In genomic region chr3:149812165-149812605, GRCh38 we compare ENCODE assay signal across 9 cellular contexts. TPM values are rescaled to one million over a fixed set of nuclear protein-coding genes. Genes with fewer than 3 reads are reported as not detected.
DNase-seq lines count a peak whose midpoint lies in the region; ATAC-seq, FAIRE-seq and TF ChIP-seq lines count a peak whose summit lies in the region.
"Had no signal": no experiment of that assay in that cellular context is flagged by ENCODE, and none has a peak within 500 bp of the region (broad histone marks: within the 10 kb centered on the region; RNA-seq: fewer than 3 reads in every experiment).

No MANE protein-coding gene starts in this region.

- H3K9me3 Mint-ChIP-seq in activated CD4-positive, alpha-beta T cell treated with anti-CD3 and anti-CD28 coated beads, Interleukin-2, amount 10 ng/mL, durations not matched to agents 24 days and 14 days, result no peaks in the 10 kb centered on the region

- H3K27me3 ChIP-seq in adrenal gland, result no peaks in the 10 kb centered on the region
- no peaks in the 10 kb centered on the region for H3K27me3 ChIP-seq in right lobe of liver
- H3K27me3 ChIP-seq in thymus (ENCODE audit: control insufficient read depth, insufficient read depth), result no peaks in the 10 kb centered on the region

- H3K27ac ChIP-seq in adrenal gland, result peak overlapping the region; percentile 95 to 100 (median 99)
- H3K27ac ChIP-seq in right lobe of liver, result peak overlapping the region; percentile 96 to 98 (median 97)
- H3K27ac ChIP-seq in thymus (ENCODE audit: low read depth), result peak overlapping the region; percentile 96

- H3K4me1 ChIP-seq in adrenal gland (replicated peaks in 1 of 2), result peaks cover 16 to 43% of the 10 kb centered on the region in 2 donors
- peaks cover 0 to 22% (median 8%) of the 10 kb centered on the region in 4 donors for H3K4me1 ChIP-seq in right lobe of liver
- H3K4me1 ChIP-seq in thymus (ENCODE audit: control insufficient read depth, insufficient read depth, low read length), result peaks cover 6% of the 10 kb centered on the region

- H3K36me3 ChIP-seq in adrenal gland (replicated peaks in 1 of 2) (no peaks in the 10 kb centered on the region), right lobe of liver (no peaks in the 10 kb centered on the region), thymus (ENCODE audit: control insufficient read depth, insufficient read depth) (no peaks in the 10 kb centered on the region)

- peaks cover 13% of the 10 kb centered on the region for H3K27me3 Mint-ChIP-seq in activated CD4-positive, alpha-beta T cell treated with anti-CD3 and anti-CD28 coated beads, Interleukin-2, amount 10 ng/mL, durations not matched to agents 24 days and 14 days

- H3K4me3 ChIP-seq in adrenal gland (peak overlapping the region in 3 of 4 donors; percentile 74 to 78 (median 77)), right lobe of liver (peak overlapping the region; percentile 59 to 80 (median 79)), thymus (ENCODE audit: low read length) (peak overlapping the region; percentile 75)

- no peak for FAIRE-seq in H54 (lab: Jason Lieb, UNC)
- no peak for FAIRE-seq in GM12892 (lab: Jason Lieb, UNC)

- 16 to 39% (median 28%) methylated on average over 4 to 13 of the region's 13 CpGs for whole genome bisulfite sequencing in adrenal gland, 4 donors
- WGBS in right lobe of liver (ENCODE audit: insufficient coverage, low coverage, low lambda C conversion rate, missing lambda C conversion rate), result 11% methylated on average over 13 of the region's 13 CpGs
- 54% methylated on average over 13 of the region's 13 CpGs for WGBS in thymus

- intact Hi-C loops in activated CD4-positive, alpha-beta T cell treated with anti-CD3 and anti-CD28 coated beads, Interleukin-2, amount 10 ng/mL, durations not matched to agents 24 days and 14 days (cut with micrococcal nuclease), result loop anchor here (1.0 to 10.0 kb wide), 7 partner anchors 60 to 1275 kb away; partner anchors contain the start of genes COMMD2, HPS3, MED12L and PFN2
- intact Hi-C loops in adrenal gland (cut with DNase I) (no loop called here), right lobe of liver (cut with DNase I) (no loop called here)

- peak overlapping the region; percentile 100 for H3K27ac Mint-ChIP-seq in activated CD4-positive, alpha-beta T cell treated with anti-CD3 and anti-CD28 coated beads, Interleukin-2, amount 10 ng/mL, durations not matched to agents 24 days and 14 days

- peaks cover 17% of the 10 kb centered on the region for H3K36me3 Mint-ChIP-seq in activated CD4-positive, alpha-beta T cell treated with anti-CD3 and anti-CD28 coated beads, Interleukin-2, amount 10 ng/mL, durations not matched to agents 24 days and 14 days (ENCODE audit: low read depth)

- no peak for TF ChIP-seq POLR2A in adrenal gland (IDR thresholded peaks at IDR 0.05)
- TF ChIP-seq POLR2A in right lobe of liver (IDR thresholded peaks at IDR 0.05), result no peak
- no peak for TF ChIP-seq POLR2A in H54 (IDR thresholded peaks at IDR 0.05; ENCODE audit: low read depth, low read length)
- TF ChIP-seq POLR2A in GM12892 (IDR thresholded peaks at IDR 0.05; ENCODE audit: low read depth, low read length), result no peak

- peak overlapping the region; percentile 97 for H3K4me3 Mint-ChIP-seq in activated CD4-positive, alpha-beta T cell treated with anti-CD3 and anti-CD28 coated beads, Interleukin-2, amount 10 ng/mL, durations not matched to agents 24 days and 14 days

- TF ChIP-seq CTCF in adrenal gland (IDR thresholded peaks at IDR 0.05) (no peak), right lobe of liver (IDR thresholded peaks at IDR 0.05) (no peak)

- no peak for DNase-seq in activated CD4-positive, alpha-beta T cell treated with anti-CD3 and anti-CD28 coated beads, Interleukin-2, amount 10 ng/mL, durations not matched to agents 24 days and 14 days
- no peak for DNase-seq in activated CD4-positive, alpha-beta T cell treated with anti-CD3 and anti-CD28 coated beads, Interleukin-2, amount 50 U/mL, for 1 hour
- DNase-seq in adrenal gland (no peak), right lobe of liver (no peak), NCI-H524 treated with DMSO at 0.1 percent for 48 hours (lab: John Stamatoyannopoulos, UW) (no peak), H54 (ENCODE audit: insufficient read length, low spot score) (no peak), GM12892 (ENCODE audit: insufficient read length) (no peak)

- H3K4me1 Mint-ChIP-seq in activated CD4-positive, alpha-beta T cell treated with anti-CD3 and anti-CD28 coated beads, Interleukin-2, amount 10 ng/mL, durations not matched to agents 24 days and 14 days, result peaks cover 38% of the 10 kb centered on the region

- ATAC-seq in right lobe of liver, result no peak

- H3K9me3 ChIP-seq in adrenal gland (replicated peaks in 1 of 3) (no peaks in the 10 kb centered on the region), right lobe of liver (no peaks in the 10 kb centered on the region), thymus (ENCODE audit: control insufficient read depth) (no peaks in the 10 kb centered on the region)

RNA-seq across cellular contexts. Expression of gene RNF13, which starts 0.8 kb away (rescaled TPM):
- 31.6 and 36.7 TPM in 2 replicates for total RNA-seq in activated CD4-positive, alpha-beta T cell treated with anti-CD3 and anti-CD28 coated beads, Interleukin-2, amount 10 ng/mL, durations not matched to agents 24 days and 14 days
- total RNA-seq in adrenal gland, result 100 to 1,000 TPM in 2 of 8 donors, 10 to 100 TPM in 6; 53.1 to 136 (median 77.4) TPM
- polyA plus RNA-seq in adrenal gland, result 10 to 100 TPM; 28.6 to 80.8 (median 35.0) TPM
- total RNA-seq in right lobe of liver, result 10 to 100 TPM; 45.0 to 55.6 (median 47.5) TPM
- polyA plus RNA-seq in thymus, result 57.2 TPM
- 23.5 TPM for polyA plus RNA-seq in GM12892 (2012; ENCODE audit: missing spikeins)

RNA-seq across cellular contexts. Expression of gene ANKUB1, which starts 19.8 kb away (rescaled TPM):
- not detected in 2 replicates for total RNA-seq in activated CD4-positive, alpha-beta T cell treated with anti-CD3 and anti-CD28 coated beads, Interleukin-2, amount 10 ng/mL, durations not matched to agents 24 days and 14 days
- total RNA-seq in adrenal gland, result not detected
- polyA plus RNA-seq in adrenal gland, result not detected
- total RNA-seq in right lobe of liver, result not detected
- not detected for polyA plus RNA-seq in thymus
- polyA plus RNA-seq in GM12892 (2012; ENCODE audit: missing spikeins), result not detected
- total RNA-seq: Daoy had no signal

RNA-seq across cellular contexts. Expression of gene COMMD2, which starts 59.9 kb away (rescaled TPM):
- total RNA-seq in activated CD4-positive, alpha-beta T cell treated with anti-CD3 and anti-CD28 coated beads, Interleukin-2, amount 10 ng/mL, durations not matched to agents 24 days and 14 days, result 42.1 and 44.2 TPM in 2 replicates
- total RNA-seq in adrenal gland (10 to 100 TPM; 14.6 to 48.8 (median 27.8) TPM), right lobe of liver (10 to 100 TPM; 11.0 to 17.7 (median 14.0) TPM)
- polyA plus RNA-seq in adrenal gland (10 to 100 TPM in 1 of 3 donors, 1 to 10 TPM in 2; 4.4 to 39.1 (median 6.1) TPM), thymus (18.0 TPM)
- polyA plus RNA-seq in GM12892 (2012; ENCODE audit: missing spikeins), result 25.1 TPM
